ENCODE assay signal across 18 cellular contexts in the genomic region with DNA sequence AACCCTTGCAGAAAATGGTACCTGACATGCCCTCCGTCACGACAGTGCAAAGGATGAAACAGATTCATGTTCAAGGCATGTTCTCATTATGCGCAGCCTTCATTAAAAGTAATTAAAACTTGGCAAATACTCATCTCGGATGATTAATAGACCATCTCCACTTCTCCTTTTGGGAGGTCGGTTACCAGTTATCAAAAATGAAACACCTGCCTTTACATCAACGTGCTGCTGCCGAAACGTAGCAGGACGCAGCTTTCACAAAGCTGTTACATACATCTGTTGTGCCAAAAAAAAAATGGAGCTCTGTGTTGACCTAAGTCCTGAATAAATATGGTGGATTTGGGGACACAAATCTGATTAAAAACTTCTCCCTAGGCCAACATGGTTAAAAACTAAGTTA.
DNase-seq lines count a peak whose midpoint lies in the region; ATAC-seq, FAIRE-seq and TF ChIP-seq lines count a peak whose summit lies in the region.
"Had no signal": no experiment of that assay in that cellular context is flagged by ENCODE, and none has a peak within 500 bp of the region (broad histone marks: within the 10 kb centered on the region; RNA-seq: fewer than 3 reads in every experiment).

No MANE protein-coding gene starts in this region.

- H3K4me1 ChIP-seq in K562 (replicated peaks in 1 of 2; ENCODE audit: control insufficient read depth in 2 of 2, insufficient read depth in 2 of 2, low read length in 2 of 2), result peaks cover 0 to 4% of the 10 kb centered on the region in 2 experiments; a peak in 1 of 5 replicates
- H3K4me1 ChIP-seq in osteoblast (ENCODE audit: insufficient read depth, low read length), result no peaks in the 10 kb centered on the region
- no peaks in the 10 kb centered on the region for H3K4me1 ChIP-seq in gastroesophageal sphincter
- H3K4me1 ChIP-seq: BLaER1, HAP-1 had no signal

- H3K27ac ChIP-seq in K562 (ENCODE audit: extremely low read depth, low read depth, low read length), result no peak overlapping the region
- no peak overlapping the region for H3K27ac ChIP-seq in osteoblast (ENCODE audit: low read depth, low read length)
- no peak overlapping the region for H3K27ac ChIP-seq in gastroesophageal sphincter
- H3K27ac ChIP-seq: BLaER1, GM23248, HL-60 had no signal

- H3K9me3 ChIP-seq in K562 (replicated peaks; ENCODE audit: control insufficient read depth, insufficient read depth, low read depth, low read length), result no peaks in the 10 kb centered on the region
- no peaks in the 10 kb centered on the region for H3K9me3 ChIP-seq in osteoblast (ENCODE audit: low read depth, low read length)
- H3K9me3 ChIP-seq in gastroesophageal sphincter, result no peaks in the 10 kb centered on the region
- H3K9me3 ChIP-seq: BLaER1, HAP-1 had no signal

- H3K4me2 ChIP-seq in K562 (ENCODE audit: insufficient read depth, low read length), result no peak overlapping the region
- H3K4me2 ChIP-seq in osteoblast (ENCODE audit: insufficient read depth, low read length), result no peak overlapping the region
- H3K4me2 ChIP-seq: BLaER1 had no signal

- BruUV-seq in K562 (replicated peaks; lab: Mats Ljungman, UMichigan), result no TSS peak

- H4K20me1 ChIP-seq in K562 (replicated peaks; ENCODE audit: control insufficient read depth, insufficient read depth, low read length) (no peaks in the 10 kb centered on the region), osteoblast (ENCODE audit: insufficient read depth, low read length) (no peaks in the 10 kb centered on the region)
- H4K20me1 ChIP-seq: BLaER1 had no signal

- TF ChIP-seq POLR2A in GM12891 (IDR thresholded peaks at IDR 0.05; ENCODE audit: low read depth, low read length) (no peak), K562 (conservative IDR thresholded peaks at IDR 0.05) (no peak), gastroesophageal sphincter (IDR thresholded peaks at IDR 0.05) (no peak)

- H3K9me1 ChIP-seq in K562 (ENCODE audit: control insufficient read depth, insufficient read depth, low read length), result no peaks in the 10 kb centered on the region

- TF ChIP-seq RAD21 in K562 (CRISPR knock-in tag; conservative IDR thresholded peaks at IDR 0.05 in 1 of 2, IDR thresholded peaks at IDR 0.05 in 1 of 2), result no peak

- TF ChIP-seq EP300 in K562 (IDR thresholded peaks at IDR 0.05; ENCODE audit: low read length), result no peak
- TF ChIP-seq EP300 in gastroesophageal sphincter (IDR thresholded peaks at IDR 0.05), result no peak

- H3K36me3 ChIP-seq in K562 (ENCODE audit: control insufficient read depth, insufficient read depth, low read length), result peaks cover 9% of the 10 kb centered on the region; the same call in 2 of the 3 replicates
- no peaks in the 10 kb centered on the region for H3K36me3 ChIP-seq in osteoblast (ENCODE audit: insufficient read depth, low read length)
- H3K36me3 ChIP-seq in gastroesophageal sphincter, result peaks cover 0 to 20% of the 10 kb centered on the region in 2 donors

- TF ChIP-seq CTCF in K562 (IDR thresholded peaks at IDR 0.05 in 2 of 3, conservative IDR thresholded peaks at IDR 0.05 in 1 of 3; ENCODE audit: insufficient read depth in 2 of 3, low read depth in 1 of 3, low read length in 3 of 3) (no peak), osteoblast (IDR thresholded peaks at IDR 0.05; ENCODE audit: extremely low read depth, low read depth, low read length) (no peak), gastroesophageal sphincter (IDR thresholded peaks at IDR 0.05) (no peak)

- ATAC-seq in K562 (no peak), HG03432 (IDR thresholded peaks at IDR 0.05; ENCODE audit: unreplicated experiment) (no peak), gastroesophageal sphincter (no peak)

- H3K27me3 ChIP-seq in K562 (ENCODE audit: control insufficient read depth in 2 of 2, insufficient read depth in 2 of 2, low read length in 2 of 2) (no peaks in the 10 kb centered on the region), osteoblast (ENCODE audit: insufficient read depth, low read length) (no peaks in the 10 kb centered on the region), gastroesophageal sphincter (no peaks in the 10 kb centered on the region)
- H3K27me3 ChIP-seq: BLaER1 had no signal

- H2AFZ ChIP-seq in K562 (ENCODE audit: low read depth, low read length), result no peak overlapping the region
- no peak overlapping the region for H2AFZ ChIP-seq in osteoblast (ENCODE audit: low read length)
- H2AFZ ChIP-seq: GM23248 had no signal

- DNase-seq in GM12891 (ENCODE audit: insufficient read length, low spot score) (no peak), NCI-H1105 treated with DMSO at 0.1 percent for 48 hours (lab: John Stamatoyannopoulos, UW) (peak; percentile 78), K562 (ENCODE audit: extremely low read depth in 1 of 4, low spot score in 3 of 4) (no peak), osteoblast (ENCODE audit: insufficient read length, low spot score, missing footprints) (peak; percentile 6), SKM-1 (lab: John Stamatoyannopoulos, UW; ENCODE audit: unreplicated experiment) (no peak)
- DNase-seq: 8988T; CD4-positive, alpha-beta memory T cell; DMS153; DMS79; GF-D8; GM23248; IMR-90 had no signal

- in situ Hi-C loops in K562 (cut with MboI), result no loop called here

- POLR2A ChIA-PET in K562 (lab: Yijun Ruan, JAX), result interaction anchor here (0.8 kb wide), 1 partner anchor 22 kb away, joined by 3 read pairs; no protein-coding TSS in a partner anchor

- CTCF ChIA-PET in K562 (lab: Yijun Ruan, JAX; ENCODE audit: low intra/inter-chr PET ratio), result no interaction called here

- H3K79me2 ChIP-seq in K562 (ENCODE audit: control insufficient read depth, insufficient read depth, low read length) (no peaks in the 10 kb centered on the region), osteoblast (ENCODE audit: insufficient read depth, low read length) (no peaks in the 10 kb centered on the region)

- WGBS in K562 (ENCODE audit: insufficient coverage, low coverage, missing lambda C conversion rate), result 63% methylated on average over 9 of the region's 9 CpGs
- WGBS in gastroesophageal sphincter (ENCODE audit: low coverage in 1 of 2), 2 donors, result 82 to 90% methylated on average over 9 of the region's 9 CpGs

- H3K9ac ChIP-seq in K562 (ENCODE audit: insufficient read depth in 1 of 2, low read depth in 2 of 2, low read length in 2 of 2), result no peak overlapping the region
- H3K9ac ChIP-seq: BLaER1, GM23248 had no signal

- FAIRE-seq in GM12891 (lab: Jason Lieb, UNC), result peak; percentile 40
- FAIRE-seq in K562 (lab: Jason Lieb, UNC), result no peak
- FAIRE-seq: HTR-8/SVneo had no signal

- H3K4me3 ChIP-seq in K562, result no peak overlapping the region
- no peak overlapping the region for H3K4me3 ChIP-seq in osteoblast (ENCODE audit: insufficient read depth, low read length)
- no peak overlapping the region for H3K4me3 ChIP-seq in gastroesophageal sphincter
- H3K4me3 ChIP-seq: BLaER1, GM23248, HAP-1 had no signal

- intact Hi-C loops in K562 (cut with micrococcal nuclease), result no loop called here

TF ChIP-seq in GM12891, 5 proteins besides CTCF, POLR2A, EP300 and RAD21:
- TF ChIP-seq SPI1 (IDR thresholded peaks at IDR 0.05; ENCODE audit: low read depth, low read length) (peak; percentile 39; the same call in 1 of the 2 replicates), TAF1 (IDR thresholded peaks at IDR 0.05; ENCODE audit: low read depth, low read length) (no peak)
TF ChIP-seq in GM12891: peak in this region for 1.

TF ChIP-seq in K562, 482 proteins besides CTCF, POLR2A, EP300 and RAD21 (continues in another document):
- 0 out of 2 replicates have a peak, but pooled peaks have one; percentile 11 for TF ChIP-seq SPI1 (IDR thresholded peaks at IDR 0.05; ENCODE audit: borderline replicate concordance, low read depth, low read length)

Comparison
In these comparisons a context has a peak if more than half of its experiments do, and no peak if none do; other contexts are left out.
1. DNase-seq: peak in NCI-H1105 treated with DMSO at 0.1 percent for 48 hours (single experiment) and osteoblast (single experiment); none in GM12891 (single experiment), K562 (0 of 4) and SKM-1 (single experiment).